In the genomic region with DNA sequence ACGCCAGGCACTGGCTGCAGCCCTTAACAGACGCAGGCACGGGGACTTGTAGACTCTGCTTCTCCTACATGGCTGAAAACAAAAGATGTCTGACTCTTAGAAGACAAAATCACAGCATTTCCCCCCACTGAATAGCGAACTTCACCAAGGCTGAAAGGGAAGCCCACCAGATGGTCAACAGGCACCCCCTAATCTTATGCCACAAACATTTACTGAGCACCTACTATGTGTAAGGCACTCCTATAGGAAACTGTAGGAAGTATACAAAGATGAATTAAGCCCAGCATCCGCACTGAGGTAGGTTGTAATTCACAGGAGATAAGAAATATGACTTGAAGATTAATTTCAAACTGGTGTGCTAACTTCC, we compare ENCODE assay signal across 8 cellular contexts. TPM values are rescaled to one million over a fixed set of nuclear protein-coding genes. Genes with fewer than 3 reads are reported as not detected.
A peak's percentile ranks its signal among the peaks of the same experiment; 100 is the strongest.
DNase-seq lines count a peak whose midpoint lies in the region; TF ChIP-seq lines count a peak whose summit lies in the region.

No MANE protein-coding gene starts in this region.

- CTCF ChIA-PET in AG04449 (lab: Yijun Ruan, JAX), result interaction anchor here (7.5 kb wide), 1 partner anchor 15 kb away, joined by 35 read pairs; no protein-coding TSS in a partner anchor

- no peaks in the 10 kb centered on the region for H3K36me3 ChIP-seq in HUES6 (ENCODE audit: control insufficient read depth, insufficient read depth, low read length)
- no peaks in the 10 kb centered on the region for H3K36me3 ChIP-seq in muscle layer of colon (ENCODE audit: insufficient read depth, low read length)

- H3K4me3 ChIP-seq in AG04449 (ENCODE audit: low read depth, low read length) (peak overlapping the region; percentile 63), HUES6 (ENCODE audit: low read depth, low read length) (peak overlapping the region; percentile 66), dorsolateral prefrontal cortex (peak overlapping the region; percentile 45 to 84 (median 71)), muscle layer of colon (ENCODE audit: low read depth in 1 of 2, low read length in 2 of 2) (peak overlapping the region; percentile 71 to 93)

- no peak for DNase-seq in AG04449 (ENCODE audit: low read depth, low spot score)
- DNase-seq in dorsolateral prefrontal cortex, result no peak
- no peak for DNase-seq in retina
- no peak for DNase-seq in RKO (ENCODE audit: low spot score)
- DNase-seq in HCEC 1CT, result no peak
- no peak for DNase-seq in ureter (ENCODE audit: low spot score)

- POLR2A ChIA-PET in AG04449 (lab: Yijun Ruan, JAX), result interaction anchor here (0.6 to 1.0 kb wide), 2 partner anchors 14 to 30 kb away, joined by 3 to 4 read pairs; no protein-coding TSS in a partner anchor

- H3K27me3 ChIP-seq in HUES6 (ENCODE audit: control insufficient read depth, insufficient read depth, low read length) (no peaks in the 10 kb centered on the region), dorsolateral prefrontal cortex (no peaks in the 10 kb centered on the region), muscle layer of colon (ENCODE audit: control insufficient read depth in 1 of 2, insufficient read depth in 2 of 2, low read length in 2 of 2) (no peaks in the 10 kb centered on the region)

- TF ChIP-seq CTCF in AG04449 (IDR thresholded peaks at IDR 0.05; ENCODE audit: insufficient read depth, low read length, missing control alignments), result no peak
- TF ChIP-seq CTCF in dorsolateral prefrontal cortex (IDR thresholded peaks at IDR 0.05 in 54 of 56, conservative IDR thresholded peaks at IDR 0.05 in 2 of 56; ENCODE audit: low read depth in 1 of 56, partially characterized antibody in 56 of 56), result no peak

- peaks cover 38% of the 10 kb centered on the region for H3K4me1 ChIP-seq in HUES6 (ENCODE audit: control insufficient read depth, insufficient read depth, low read length)
- H3K4me1 ChIP-seq in muscle layer of colon (ENCODE audit: insufficient read depth, low read length), result peaks cover 51% of the 10 kb centered on the region

- H3K27ac ChIP-seq in HUES6 (ENCODE audit: low read depth, low read length) (peak overlapping the region; percentile 67; the same call in 1 of the 2 replicates), dorsolateral prefrontal cortex (peak overlapping the region; percentile 92 to 100 (median 100)), muscle layer of colon (ENCODE audit: low read depth, low read length) (peak overlapping the region; percentile 95)

- H3K9ac ChIP-seq in HUES6 (ENCODE audit: low read length) (peak overlapping the region; percentile 58), muscle layer of colon (ENCODE audit: low read length) (peak overlapping the region; percentile 95)

- intact Hi-C loops in dorsolateral prefrontal cortex (cut with DNase I), result no loop called here

- no peaks in the 10 kb centered on the region for H3K9me3 ChIP-seq in HUES6 (ENCODE audit: control insufficient read depth, insufficient read depth, low read depth, low read length)
- no peaks in the 10 kb centered on the region for H3K9me3 ChIP-seq in muscle layer of colon (ENCODE audit: low read length)

RNA-seq across cellular contexts. Expression of gene NUMA1, which starts 38.3 kb away (rescaled TPM):
- total RNA-seq in dorsolateral prefrontal cortex (100 to 1,000 TPM; 140 to 428 (median 218) TPM), ureter (264 TPM)

RNA-seq across cellular contexts. Expression of gene LRRC51, which starts 38.6 kb away (rescaled TPM):
- total RNA-seq in dorsolateral prefrontal cortex (10 to 100 TPM in 113 of 120 experiments, 1 to 10 TPM in 7; 7.7 to 39.9 (median 17.7) TPM), ureter (22.4 TPM)

RNA-seq across cellular contexts. Expression of gene IL18BP, which starts 43.3 kb away (rescaled TPM):
- total RNA-seq in dorsolateral prefrontal cortex, result 10 to 100 TPM in 86 of 120 experiments, 1 to 10 TPM in 34; 5.0 to 35.2 (median 12.5) TPM
- total RNA-seq in ureter, result 13.1 TPM
